23 cellular contexts compared by ENCODE assay signal in genomic region chr4:106421441-106422296, GRCh38. TPM values are rescaled to one million over a fixed set of nuclear protein-coding genes. Genes with fewer than 3 reads are reported as not detected.
A peak's percentile ranks its signal among the peaks of the same experiment; 100 is the strongest.
DNase-seq lines count a peak whose midpoint lies in the region; ATAC-seq and TF ChIP-seq lines count a peak whose summit lies in the region.
"Had no signal": no experiment of that assay in that cellular context is flagged by ENCODE, and none has a peak within 500 bp of the region (broad histone marks: within the 10 kb centered on the region; RNA-seq: fewer than 3 reads in every experiment).

No MANE protein-coding gene starts in this region.

- TF ChIP-seq CTCF in epithelial cell of esophagus (IDR thresholded peaks at IDR 0.05; ENCODE audit: insufficient read depth, low read depth, low read length, missing control alignments) (no peak), upper lobe of right lung (IDR thresholded peaks at IDR 0.05) (no peak)

- H3K36me3 ChIP-seq in upper lobe of right lung: no peaks in the 10 kb centered on the region
- H3K36me3 ChIP-seq: BLaER1 treated with 17β-estradiol and CSF1 and Interleukin-3, amounts not matched to agents 10 nM and 100 nM had no signal

- ATAC-seq in HG03565 (IDR thresholded peaks at IDR 0.05; ENCODE audit: unreplicated experiment) (no peak), HG03280 (IDR thresholded peaks at IDR 0.05; ENCODE audit: unreplicated experiment) (no peak), upper lobe of right lung (no peak)
- ATAC-seq: activated CD4-positive, CD25-positive, alpha-beta regulatory T cell treated with anti-CD3 and anti-CD28 coated beads, Interleukin-2, amount 50 U/mL, for 24 hours; GM12878; T-cell had no signal

- H3K9me3 ChIP-seq in upper lobe of right lung: no peaks in the 10 kb centered on the region
- H3K9me3 ChIP-seq: BLaER1 treated with 17β-estradiol and CSF1 and Interleukin-3, amounts not matched to agents 10 nM and 100 nM; testis had no signal

- H3K4me3 ChIP-seq in epithelial cell of esophagus (ENCODE audit: low read length) (no peak overlapping the region), upper lobe of right lung (no peak overlapping the region)
- H3K4me3 ChIP-seq: BLaER1 treated with 17β-estradiol and CSF1 and Interleukin-3, amounts not matched to agents 10 nM and 100 nM; GM12878; testis had no signal

- H3K27me3 ChIP-seq in upper lobe of right lung: peaks cover 4% of the 10 kb centered on the region
- H3K27me3 ChIP-seq: BLaER1 treated with 17β-estradiol and CSF1 and Interleukin-3, amounts not matched to agents 10 nM and 100 nM; testis had no signal

- H3K27ac ChIP-seq in upper lobe of right lung: no peak overlapping the region
- H3K27ac ChIP-seq: BLaER1 treated with 17β-estradiol and CSF1 and Interleukin-3, amounts not matched to agents 10 nM and 100 nM; KMS-11; parathyroid adenoma; testis had no signal

- no peaks in the 10 kb centered on the region for H3K4me1 ChIP-seq in upper lobe of right lung
- H3K4me1 ChIP-seq: BLaER1 treated with 17β-estradiol and CSF1 and Interleukin-3, amounts not matched to agents 10 nM and 100 nM; parathyroid adenoma; testis had no signal

- intact Hi-C loops in upper lobe of right lung (cut with DNase I): no loop called here

- DNase-seq in AG20443 (ENCODE audit: low spot score): peak; percentile 56
- DNase-seq in M059J (ENCODE audit: low read depth): peak; percentile 60
- DNase-seq in epithelial cell of esophagus (ENCODE audit: low read depth): peak; percentile 45
- DNase-seq in myocyte (ENCODE audit: low read depth): peak; percentile 50
- no peak for DNase-seq in upper lobe of right lung
- DNase-seq in HPDE6-E6E7 (ENCODE audit: extremely low spot score): no peak
- DNase-seq: activated CD8-positive, alpha-beta memory T cell treated with anti-CD3 and anti-CD28 coated beads, Interleukin-2, amount 50 U/mL, for 48 hours; activated naive CD8-positive, alpha-beta T cell treated with anti-CD3 and anti-CD28 coated beads, Interleukin-2, amount 10 ng/mL, durations not matched to agents 7 days and 5 days; dermis blood vessel endothelial cell; DMS53; NCI-H146; NCI-H526; T-cell; testis had no signal

RNA-seq across cellular contexts. Expression of gene GIMD1, which starts 53.1 kb away (rescaled TPM):
- total RNA-seq in M059J (2014; rRNA removed; shearing (Covaris generic)): not detected in 2 replicates
- total RNA-seq in myocyte (not detected in 2 replicates), upper lobe of right lung (not detected)
- 0.05 TPM for polyA plus RNA-seq in myocyte (2012)
- total RNA-seq: activated naive CD8-positive, alpha-beta T cell treated with anti-CD3 and anti-CD28 coated beads, Interleukin-2, amount 10 ng/mL, durations not matched to agents 7 days and 5 days; dermis blood vessel endothelial cell; fibroblast of lung; GM12878; mononuclear cell; T-cell; testis had no signal
- polyA plus RNA-seq: fibroblast of lung had no signal

Comparison
In these comparisons a context has a peak if more than half of its experiments do, and no peak if none do; other contexts are left out.
1. DNase-seq: peak in AG20443 (single experiment), M059J (single experiment), epithelial cell of esophagus (single experiment) and myocyte (single experiment); none in upper lobe of right lung (single experiment) and HPDE6-E6E7 (single experiment).